In the genomic region with DNA sequence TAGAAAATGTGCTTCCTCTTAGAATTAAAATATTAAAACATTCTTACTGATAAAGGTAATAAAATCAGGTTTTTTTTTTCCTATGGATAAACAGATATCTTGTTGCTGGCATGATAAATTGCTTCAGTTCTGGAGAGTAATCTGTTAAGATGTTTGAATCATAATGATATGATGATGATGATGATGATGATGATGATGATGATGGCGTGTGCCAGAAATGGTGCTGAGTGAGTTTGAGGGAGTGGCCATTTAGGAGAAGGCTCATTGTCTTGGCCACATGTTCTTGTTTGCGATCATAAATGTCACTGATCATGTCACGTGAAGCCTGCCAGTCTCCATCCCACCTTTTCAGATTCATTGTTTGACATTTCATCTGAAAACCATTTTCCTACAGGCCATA, we compare ENCODE assay signal across 10 cellular contexts. TPM values are rescaled to one million over a fixed set of nuclear protein-coding genes. Genes with fewer than 3 reads are reported as not detected.
"Had no signal": no experiment of that assay in that cellular context is flagged by ENCODE, and none has a peak within 500 bp of the region (broad histone marks: within the 10 kb centered on the region; RNA-seq: fewer than 3 reads in every experiment).

No MANE protein-coding gene starts in this region.

- H3K4me2 ChIP-seq: GM23338 had no signal

- H2AFZ ChIP-seq: GM23338 had no signal

- FAIRE-seq: H1, H54, HTR-8/SVneo had no signal

- ATAC-seq: GM23338 had no signal

- H3K4me3 ChIP-seq: GM23338 had no signal

- DNase-seq: H9, HCEC 1CT, HFFc6, KBM-7 had no signal

RNA-seq across cellular contexts. Expression of a gene that starts 35.0 kb away (rescaled TPM):
- total RNA-seq: HT-29 had no signal
- polyA plus RNA-seq: IgD-negative memory B cell had no signal
